ENCODE assay signal across 1 cellular context in genomic region chr14:92633274-92633616, GRCh38.
TF ChIP-seq lines count a peak whose summit lies in the region.

No MANE protein-coding gene starts in this region.

TF ChIP-seq in IMR-90, 13 proteins besides CTCF, POLR2A, EP300 and RAD21 (continued from another document):
- no peak for TF ChIP-seq ELK1 (IDR thresholded peaks at IDR 0.05; ENCODE audit: borderline replicate concordance, low read depth, low read length)
- TF ChIP-seq MXI1 (IDR thresholded peaks at IDR 0.05; ENCODE audit: borderline replicate concordance, low read depth, low read length), result no peak
- TF ChIP-seq SMC3 (IDR thresholded peaks at IDR 0.05; ENCODE audit: low read depth, low read length), result no peak
- no peak for TF ChIP-seq BHLHE40 (IDR thresholded peaks at IDR 0.05; ENCODE audit: low read depth, low read length)
